ENCODE assay signal across 8 cellular contexts in genomic region chr11:61295596-61295926, GRCh38. TPM values are rescaled to one million over a fixed set of nuclear protein-coding genes. Genes with fewer than 3 reads are reported as not detected.
DNase-seq lines count a peak whose midpoint lies in the region; ATAC-seq and TF ChIP-seq lines count a peak whose summit lies in the region.
"Had no signal": no experiment of that assay in that cellular context is flagged by ENCODE, and none has a peak within 500 bp of the region (broad histone marks: within the 10 kb centered on the region; RNA-seq: fewer than 3 reads in every experiment).

No MANE protein-coding gene starts in this region.

- H3K79me2 ChIP-seq in hepatocyte, result peaks cover 10% of the 10 kb centered on the region

- H3K4me3 ChIP-seq in hepatocyte, result peak overlapping the region; percentile 61

- 64% methylated on average over 12 of the region's 12 CpGs for WGBS in hepatocyte (ENCODE audit: low lambda C conversion rate, missing lambda C conversion rate)

- no peaks in the 10 kb centered on the region for H4K20me1 ChIP-seq in hepatocyte (ENCODE audit: insufficient read depth, poor library complexity, severe bottlenecking)

- no peak for TF ChIP-seq CTCF in GM13976 (IDR thresholded peaks at IDR 0.05; ENCODE audit: borderline replicate concordance, control extremely low read depth, extremely low read depth, insufficient read depth, missing control alignments)
- TF ChIP-seq CTCF in hepatocyte (IDR thresholded peaks at IDR 0.05; ENCODE audit: poor library complexity), result no peak

- no peaks in the 10 kb centered on the region for H3K9me2 ChIP-seq in hepatocyte (replicated peaks; ENCODE audit: insufficient read depth)

- CTCF ChIA-PET in T-cell (lab: Charles Lee), result no interaction called here

- H3K27me3 Mint-ChIP-seq in T-cell, result peaks cover 9 to 23% of the 10 kb centered on the region in 2 donors

- H3K4me2 ChIP-seq in hepatocyte, result peak overlapping the region; percentile 98

- H3K27ac ChIP-seq in hepatocyte, result peak overlapping the region; percentile 63

- DNase-seq in GM13976 (ENCODE audit: low spot score) (peak; percentile 24), T-cell (peak in 1 of 34 experiments; percentile 6), hepatocyte (ENCODE audit: low spot score) (no peak), NCI-H187 treated with DMSO at 0.1 percent for 48 hours (lab: John Stamatoyannopoulos, UW) (no peak), midbrain (lab: John Stamatoyannopoulos, UW) (no peak)
- no peak for DNase-seq in stimulated activated effector memory CD8-positive, alpha-beta T cell treated with anti-CD3 and anti-CD28 coated beads, Interleukin-12 subunit alpha, Interleukin-12 subunit beta, amount 100 ng/mL, for 72 hours (ENCODE audit: low spot score in 2 of 2)

- peak overlapping the region; percentile 21 to 80 (median 45) for H3K4me3 Mint-ChIP-seq in T-cell
- H3K4me3 Mint-ChIP-seq in stimulated activated effector memory CD8-positive, alpha-beta T cell treated with anti-CD3 and anti-CD28 coated beads, Interleukin-12 subunit alpha, Interleukin-12 subunit beta, amount 100 ng/mL, for 72 hours, result peak overlapping the region; percentile 78

- H3K36me3 ChIP-seq in hepatocyte (replicated peaks; ENCODE audit: insufficient read depth, low read depth), result no peaks in the 10 kb centered on the region

- peaks cover 36 to 40% (median 40%) of the 10 kb centered on the region in 3 donors for H3K4me1 Mint-ChIP-seq in T-cell
- peaks cover 35% of the 10 kb centered on the region for H3K4me1 Mint-ChIP-seq in stimulated activated effector memory CD8-positive, alpha-beta T cell treated with anti-CD3 and anti-CD28 coated beads, Interleukin-12 subunit alpha, Interleukin-12 subunit beta, amount 100 ng/mL, for 72 hours

- no peaks in the 10 kb centered on the region for H3K9me3 ChIP-seq in hepatocyte (ENCODE audit: low read depth)

- peaks cover 14% of the 10 kb centered on the region for H3K4me1 ChIP-seq in hepatocyte (ENCODE audit: insufficient read depth)

- no peaks in the 10 kb centered on the region for H3K27me3 ChIP-seq in hepatocyte

- H3K27ac Mint-ChIP-seq in T-cell, result no peak overlapping the region
- no peak overlapping the region for H3K27ac Mint-ChIP-seq in stimulated activated effector memory CD8-positive, alpha-beta T cell treated with anti-CD3 and anti-CD28 coated beads, Interleukin-12 subunit alpha, Interleukin-12 subunit beta, amount 100 ng/mL, for 72 hours

- no peaks in the 10 kb centered on the region for H3K9me3 Mint-ChIP-seq in T-cell
- no peaks in the 10 kb centered on the region for H3K9me3 Mint-ChIP-seq in stimulated activated effector memory CD8-positive, alpha-beta T cell treated with anti-CD3 and anti-CD28 coated beads, Interleukin-12 subunit alpha, Interleukin-12 subunit beta, amount 100 ng/mL, for 72 hours

- no peak for ATAC-seq in T-cell (replicated peaks in 1 of 4)
- ATAC-seq in stimulated activated effector memory CD8-positive, alpha-beta T cell treated with anti-CD3 and anti-CD28 coated beads, Interleukin-12 subunit alpha, Interleukin-12 subunit beta, amount 100 ng/mL, for 72 hours, result no peak
- no peak for ATAC-seq in GM18498 (IDR thresholded peaks at IDR 0.05; ENCODE audit: unreplicated experiment)

- POLR2A ChIA-PET in T-cell (lab: Charles Lee), result no interaction called here

- peaks cover 25% of the 10 kb centered on the region for H3K36me3 Mint-ChIP-seq in T-cell
- peaks cover 27% of the 10 kb centered on the region for H3K36me3 Mint-ChIP-seq in stimulated activated effector memory CD8-positive, alpha-beta T cell treated with anti-CD3 and anti-CD28 coated beads, Interleukin-12 subunit alpha, Interleukin-12 subunit beta, amount 100 ng/mL, for 72 hours

- peak overlapping the region; percentile 66 for H2AFZ ChIP-seq in hepatocyte

- in situ Hi-C loops in GM13976 (cut with MboI; ENCODE audit: low sequenced_read_pairs, unreplicated experiment), result no loop called here

RNA-seq across cellular contexts. Expression of gene VWCE, which starts 0.4 kb away (rescaled TPM):
- total RNA-seq in T-cell (1 to 10 TPM in 2 of 5 donors, under 1 TPM in 3; 0.48 to 1.3 (median 0.60) TPM), hepatocyte (6.7 and 7.8 TPM in 2 replicates)
- polyA plus RNA-seq in hepatocyte, result 11.0 and 13.4 TPM in 2 replicates

RNA-seq across cellular contexts. Expression of gene DDB1, which starts 37.3 kb away (rescaled TPM):
- total RNA-seq in T-cell (100 to 1,000 TPM; 165 to 186 (median 176) TPM), hepatocyte (207 and 215 TPM in 2 replicates)
- polyA plus RNA-seq in hepatocyte, result 166 and 177 TPM in 2 replicates

RNA-seq across cellular contexts. Expression of gene TKFC, which starts 37.5 kb away (rescaled TPM):
- total RNA-seq in T-cell (10 to 100 TPM; 30.9 to 53.9 (median 46.6) TPM), hepatocyte (41.5 and 42.3 TPM in 2 replicates)
- polyA plus RNA-seq in hepatocyte, result 98.4 and 104 TPM in 2 replicates

RNA-seq across cellular contexts. Expression of gene PGA5, which starts 54.6 kb away (rescaled TPM):
- total RNA-seq in T-cell, result not detected
- total RNA-seq in hepatocyte, result 0.77 and 1.5 TPM in 2 replicates
- polyA plus RNA-seq in hepatocyte, result 1.8 and 2.7 TPM in 2 replicates
- total RNA-seq: dermis microvascular lymphatic vessel endothelial cell had no signal
